In genomic region chr3:5090197-5090596, GRCh38 we compare ENCODE assay signal across 19 cellular contexts. TPM values are rescaled to one million over a fixed set of nuclear protein-coding genes. Genes with fewer than 3 reads are reported as not detected.
DNase-seq lines count a peak whose midpoint lies in the region; ATAC-seq, FAIRE-seq and TF ChIP-seq lines count a peak whose summit lies in the region.
"Had no signal": no experiment of that assay in that cellular context is flagged by ENCODE, and none has a peak within 500 bp of the region (broad histone marks: within the 10 kb centered on the region; RNA-seq: fewer than 3 reads in every experiment).

No MANE protein-coding gene starts in this region.

- H3K9me3 Mint-ChIP-seq in stimulated activated effector memory CD8-positive, alpha-beta T cell treated with anti-CD3 and anti-CD28 coated beads, Interleukin-12 subunit alpha, Interleukin-12 subunit beta, amount 100 ng/mL, for 72 hours = no peaks in the 10 kb centered on the region
- H3K9me3 Mint-ChIP-seq: CD4-positive, alpha-beta memory T cell had no signal

- no peak overlapping the region for H3K27ac ChIP-seq in HepG2 (ENCODE audit: extremely low read length, insufficient read depth, low read length)
- H3K27ac ChIP-seq in right lobe of liver = no peak overlapping the region
- no peak overlapping the region for H3K27ac ChIP-seq in K562 (ENCODE audit: extremely low read depth, low read depth, low read length)
- H3K27ac ChIP-seq: GM23248 had no signal

- 2% methylated on average over 4 of the region's 5 CpGs for WGBS in HepG2 (ENCODE audit: low lambda C conversion rate)
- WGBS in right lobe of liver (ENCODE audit: insufficient coverage, low coverage, low lambda C conversion rate, missing lambda C conversion rate) = 83% methylated on average over 4 of the region's 5 CpGs
- 49% methylated on average over 5 of the region's 5 CpGs for WGBS in K562 (ENCODE audit: insufficient coverage, low coverage, missing lambda C conversion rate)

- H3K27me3 ChIP-seq in HepG2 (ENCODE audit: control insufficient read depth in 1 of 2, insufficient read depth in 2 of 2, low read length in 2 of 2) (peaks cover 0 to 6% of the 10 kb centered on the region in 2 experiments; a peak in 1 of 5 replicates), right lobe of liver (no peaks in the 10 kb centered on the region), K562 (ENCODE audit: control insufficient read depth in 2 of 2, insufficient read depth in 2 of 2, low read length in 2 of 2) (no peaks in the 10 kb centered on the region)

- BruUV-seq in HepG2 (replicated peaks; lab: Mats Ljungman, UMichigan) = no TSS peak
- no TSS peak for BruUV-seq in K562 (replicated peaks; lab: Mats Ljungman, UMichigan)

- no peak for FAIRE-seq in HepG2 (lab: Jason Lieb, UNC)
- FAIRE-seq in K562 (lab: Jason Lieb, UNC) = no peak
- FAIRE-seq: GM12891, GM18507, H1 had no signal

- intact Hi-C loops in HepG2 (cut with micrococcal nuclease; ENCODE audit: unreplicated experiment) = no loop called here
- intact Hi-C loops in right lobe of liver (cut with DNase I) = no loop called here
- intact Hi-C loops in K562 (cut with micrococcal nuclease) = no loop called here

- no peaks in the 10 kb centered on the region for H3K9me1 ChIP-seq in K562 (ENCODE audit: control insufficient read depth, insufficient read depth, low read length)

- TF ChIP-seq POLR2A in HepG2 (IDR thresholded peaks at IDR 0.05; ENCODE audit: insufficient read depth in 1 of 2, low read depth in 2 of 2, low read length in 2 of 2) (no peak), right lobe of liver (IDR thresholded peaks at IDR 0.05) (no peak), K562 (conservative IDR thresholded peaks at IDR 0.05) (no peak)

- no peak overlapping the region for H3K9ac ChIP-seq in HepG2 (ENCODE audit: insufficient read depth, low read depth, low read length)
- no peak overlapping the region for H3K9ac ChIP-seq in K562 (ENCODE audit: insufficient read depth in 1 of 2, low read depth in 2 of 2, low read length in 2 of 2)
- H3K9ac ChIP-seq: GM23248 had no signal

- H3K4me3 Mint-ChIP-seq in stimulated activated effector memory CD8-positive, alpha-beta T cell treated with anti-CD3 and anti-CD28 coated beads, Interleukin-12 subunit alpha, Interleukin-12 subunit beta, amount 100 ng/mL, for 72 hours = no peak overlapping the region
- no peak overlapping the region for H3K4me3 Mint-ChIP-seq in T-helper 17 cell
- H3K4me3 Mint-ChIP-seq: CD4-positive, alpha-beta memory T cell had no signal

- H3K36me3 ChIP-seq in HepG2 (replicated peaks in 1 of 2; ENCODE audit: control insufficient read depth in 1 of 2, insufficient read depth in 2 of 2, low read length in 2 of 2) = no peaks in the 10 kb centered on the region
- no peaks in the 10 kb centered on the region for H3K36me3 ChIP-seq in right lobe of liver
- no peaks in the 10 kb centered on the region for H3K36me3 ChIP-seq in K562 (ENCODE audit: control insufficient read depth, insufficient read depth, low read length)

- no peak for DNase-seq in HepG2 (ENCODE audit: low spot score)
- no peak for DNase-seq in right lobe of liver
- DNase-seq in K562 (ENCODE audit: extremely low read depth in 1 of 4, low spot score in 3 of 4) = no peak
- no peak for DNase-seq in stimulated activated effector memory CD8-positive, alpha-beta T cell treated with anti-CD3 and anti-CD28 coated beads, Interleukin-12 subunit alpha, Interleukin-12 subunit beta, amount 100 ng/mL, for 72 hours (ENCODE audit: low spot score in 2 of 2)
- DNase-seq in T-helper 17 cell = no peak
- DNase-seq: C1 segment of cervical spinal cord; Calu3; CD4-positive, alpha-beta memory T cell; COR-L47; DMS53; DMS79 treated with DMSO at 0.1 percent for 48 hours; GF-D8; GM23248; H7; HCEC 1CT had no signal

- in situ Hi-C loops in HepG2 (cut with HindIII; ENCODE audit: extremely low pct_ligation_motif_present, low pct_unique_long_range_greater_than_20kb) = no loop called here
- in situ Hi-C loops in K562 (cut with MboI) = no loop called here

- H3K36me3 Mint-ChIP-seq in stimulated activated effector memory CD8-positive, alpha-beta T cell treated with anti-CD3 and anti-CD28 coated beads, Interleukin-12 subunit alpha, Interleukin-12 subunit beta, amount 100 ng/mL, for 72 hours = no peaks in the 10 kb centered on the region
- H3K36me3 Mint-ChIP-seq in T-helper 17 cell (ENCODE audit: low read depth) = no peaks in the 10 kb centered on the region
- H3K36me3 Mint-ChIP-seq: CD4-positive, alpha-beta memory T cell had no signal

- peaks cover 31% of the 10 kb centered on the region for H3K27me3 Mint-ChIP-seq in T-helper 17 cell

- H3K9me3 ChIP-seq in HepG2 (ENCODE audit: low read length) = no peaks in the 10 kb centered on the region
- no peaks in the 10 kb centered on the region for H3K9me3 ChIP-seq in right lobe of liver
- H3K9me3 ChIP-seq in K562 (replicated peaks; ENCODE audit: control insufficient read depth, insufficient read depth, low read depth, low read length) = no peaks in the 10 kb centered on the region
- H3K9me3 ChIP-seq in T-helper 17 cell (ENCODE audit: control insufficient read depth, low read length, poor library complexity, severe bottlenecking) = no peaks in the 10 kb centered on the region

- H3K79me2 ChIP-seq in HepG2 (ENCODE audit: insufficient read depth, low read length) = no peaks in the 10 kb centered on the region
- H3K79me2 ChIP-seq in K562 (ENCODE audit: control insufficient read depth, insufficient read depth, low read length) = no peaks in the 10 kb centered on the region

- H3K27ac Mint-ChIP-seq in stimulated activated effector memory CD8-positive, alpha-beta T cell treated with anti-CD3 and anti-CD28 coated beads, Interleukin-12 subunit alpha, Interleukin-12 subunit beta, amount 100 ng/mL, for 72 hours = peak overlapping the region; percentile 7
- no peak overlapping the region for H3K27ac Mint-ChIP-seq in T-helper 17 cell
- H3K27ac Mint-ChIP-seq: CD4-positive, alpha-beta memory T cell had no signal

- peaks cover 16% of the 10 kb centered on the region; the same call in 1 of the 2 replicates for H3K4me1 ChIP-seq in HepG2 (ENCODE audit: insufficient read depth, low read length)
- no peaks in the 10 kb centered on the region for H3K4me1 ChIP-seq in right lobe of liver
- H3K4me1 ChIP-seq in K562 (replicated peaks in 1 of 2; ENCODE audit: control insufficient read depth in 2 of 2, insufficient read depth in 2 of 2, low read length in 2 of 2) = peaks cover 0 to under 1% of the 10 kb centered on the region in 2 experiments; a peak in 2 of 5 replicates

- CTCF ChIA-PET in HepG2 (lab: Yijun Ruan, JAX; ENCODE audit: low intra/inter-chr PET ratio, low total read pairs) = no interaction called here
- CTCF ChIA-PET in K562 (lab: Yijun Ruan, JAX; ENCODE audit: low intra/inter-chr PET ratio) = no interaction called here

- H4K20me1 ChIP-seq in HepG2 (ENCODE audit: insufficient read depth, low read length) = no peaks in the 10 kb centered on the region
- no peaks in the 10 kb centered on the region for H4K20me1 ChIP-seq in K562 (replicated peaks; ENCODE audit: control insufficient read depth, insufficient read depth, low read length)

- H3K4me3 ChIP-seq in HepG2 (replicated peaks in 1 of 3; ENCODE audit: insufficient read depth in 1 of 3, low read depth in 2 of 3, low read length in 3 of 3) = peak overlapping the region in 1 of 3 experiments; percentile 23; a peak in 1 of 6 replicates
- H3K4me3 ChIP-seq in right lobe of liver = no peak overlapping the region
- no peak overlapping the region for H3K4me3 ChIP-seq in K562
- H3K4me3 ChIP-seq: GM23248 had no signal

- H3K4me2 ChIP-seq in HepG2 (ENCODE audit: low read depth, low read length) (peak overlapping the region; percentile 45; the same call in 1 of the 2 replicates), K562 (ENCODE audit: insufficient read depth, low read length) (no peak overlapping the region)

- H2AFZ ChIP-seq in HepG2 (ENCODE audit: low read length) (no peak overlapping the region), K562 (ENCODE audit: low read depth, low read length) (peak overlapping the region; percentile 27; the same call in 1 of the 2 replicates)
- H2AFZ ChIP-seq: GM23248 had no signal

- POLR2A ChIA-PET in HepG2 (lab: Yijun Ruan, JAX) (no interaction called here), K562 (lab: Yijun Ruan, JAX) (no interaction called here)

- no peak for TF ChIP-seq CTCF in HepG2 (CRISPR knock-in tag; IDR thresholded peaks at IDR 0.05)
- TF ChIP-seq CTCF in right lobe of liver (IDR thresholded peaks at IDR 0.05) = no peak
- TF ChIP-seq CTCF in K562 (IDR thresholded peaks at IDR 0.05 in 2 of 3, conservative IDR thresholded peaks at IDR 0.05 in 1 of 3; ENCODE audit: insufficient read depth in 2 of 3, low read depth in 1 of 3, low read length in 3 of 3) = no peak

- TF ChIP-seq EP300 in HepG2 (IDR thresholded peaks at IDR 0.05; ENCODE audit: low read depth in 2 of 2, low read length in 2 of 2) = no peak
- no peak for TF ChIP-seq EP300 in HepG2 (CRISPR knock-in tag; IDR thresholded peaks at IDR 0.05; ENCODE audit: borderline replicate concordance)
- TF ChIP-seq EP300 in K562 (IDR thresholded peaks at IDR 0.05; ENCODE audit: low read length) = no peak

- TF ChIP-seq RAD21 in HepG2 (CRISPR knock-in tag; IDR thresholded peaks at IDR 0.05) (no peak), K562 (CRISPR knock-in tag; conservative IDR thresholded peaks at IDR 0.05 in 1 of 2, IDR thresholded peaks at IDR 0.05 in 1 of 2) (no peak)

- H3K4me1 Mint-ChIP-seq in stimulated activated effector memory CD8-positive, alpha-beta T cell treated with anti-CD3 and anti-CD28 coated beads, Interleukin-12 subunit alpha, Interleukin-12 subunit beta, amount 100 ng/mL, for 72 hours = no peaks in the 10 kb centered on the region
- H3K4me1 Mint-ChIP-seq in T-helper 17 cell = no peaks in the 10 kb centered on the region
- H3K4me1 Mint-ChIP-seq: CD4-positive, alpha-beta memory T cell had no signal

- ATAC-seq in HepG2 (peak; percentile 60), right lobe of liver (no peak), K562 (no peak; the same call in 1 of the 3 replicates), T-helper 17 cell (no peak), HG02623 (IDR thresholded peaks at IDR 0.05; ENCODE audit: unreplicated experiment) (no peak)
- no peak for ATAC-seq in stimulated activated effector memory CD8-positive, alpha-beta T cell treated with anti-CD3 and anti-CD28 coated beads, Interleukin-12 subunit alpha, Interleukin-12 subunit beta, amount 100 ng/mL, for 72 hours

RNA-seq across cellular contexts. Expression of gene ARL8B, which starts 31.9 kb away (rescaled TPM):
- total RNA-seq in HepG2 (2016; rRNA removed; fragmentation: Illumina TruSeq; extraction: Trizol) = 30.4 and 33.1 TPM in 2 replicates
- 5.4 and 5.9 TPM in 2 replicates for total RNA-seq in HepG2 (2016; cell fraction: cytosol; rRNA removed; fragmentation: Illumina TruSeq; extraction: Trizol; ENCODE audit: low read depth)
- total RNA-seq in HepG2 (2016; cell fraction: insoluble cytoplasmic fraction; rRNA removed; fragmentation: Illumina TruSeq; extraction: Trizol) = 33.4 and 36.2 TPM in 2 replicates
- total RNA-seq in HepG2 (2016; cell fraction: membrane; rRNA removed; fragmentation: Illumina TruSeq; extraction: Trizol) = 19.9 and 20.5 TPM in 2 replicates
- total RNA-seq in HepG2 (2016; cell fraction: nucleus; rRNA removed; fragmentation: Illumina TruSeq; extraction: Trizol) = 38.1 and 40.6 TPM in 2 replicates
- polyA plus RNA-seq in HepG2 (2011; rRNA removed) = 15.6 and 23.5 TPM in 2 replicates
- polyA plus RNA-seq in HepG2 (2011; cell fraction: cytosol; rRNA removed) = 13.3 and 20.0 TPM in 2 replicates
- 14.6 and 19.7 TPM in 2 replicates for polyA plus RNA-seq in HepG2 (2011; cell fraction: nucleus; rRNA removed)
- polyA plus RNA-seq in HepG2 (2012) = 29.9 and 30.2 TPM in 2 replicates
- polyA plus RNA-seq in HepG2 (2016; cell fraction: cytosol; fragmentation: Illumina TruSeq; extraction: Trizol; ENCODE audit: low read depth) = 5.7 and 7.1 TPM in 2 replicates
- 38.6 and 42.3 TPM in 2 replicates for polyA plus RNA-seq in HepG2 (2016; cell fraction: insoluble cytoplasmic fraction; fragmentation: Illumina TruSeq; extraction: Trizol; ENCODE audit: low read depth)
- 14.7 TPM in 2 replicates for polyA plus RNA-seq in HepG2 (2016; cell fraction: membrane; fragmentation: Illumina TruSeq; extraction: Trizol; ENCODE audit: low read depth)
- 55.9 and 57.1 TPM in 2 replicates for polyA plus RNA-seq in HepG2 (2016; cell fraction: nucleus; fragmentation: Illumina TruSeq; extraction: Trizol; ENCODE audit: insufficient read depth, low read depth)
- polyA minus RNA-seq in HepG2 (2011; rRNA and poly(A)+ RNA removed; ENCODE audit: low replicate concordance) = 5.8 and 10.0 TPM in 2 replicates
- polyA minus RNA-seq in HepG2 (2011; cell fraction: cytosol; rRNA and poly(A)+ RNA removed) = 17.1 and 19.6 TPM in 2 replicates
- 20.3 and 22.3 TPM in 2 replicates for polyA minus RNA-seq in HepG2 (2011; cell fraction: nucleus; rRNA and poly(A)+ RNA removed)
- total RNA-seq in right lobe of liver = 10 to 100 TPM; 20.0 to 33.1 (median 26.7) TPM
- 56.8 and 107 TPM in 2 replicates for total RNA-seq in K562 (2011; cell fraction: chromatin; rRNA removed; ENCODE audit: low replicate concordance)
- total RNA-seq in K562 (2011; cell fraction: nucleolus; rRNA removed) = 39.1 and 40.5 TPM in 2 replicates
- total RNA-seq in K562 (2011; cell fraction: nucleoplasm; rRNA removed) = 58.4 and 98.3 TPM in 2 replicates
- total RNA-seq in K562 (2014; rRNA removed) = 26.7 and 28.5 TPM in 2 replicates
- 85.8 and 97.1 TPM in 2 replicates for total RNA-seq in K562 (2014; rRNA removed; fragmentation: Illumina TruSeq; extraction: Trizol)
- 86.1 and 96.4 TPM in 2 replicates for total RNA-seq in K562 (2015; rRNA removed; fragmentation: Illumina TruSeq; extraction: Trizol)
- 73.1 and 77.2 TPM in 2 replicates for total RNA-seq in K562 (2021)
- 54.2 and 92.2 TPM in 2 replicates for polyA plus RNA-seq in K562 (2011; rRNA removed)
- 25.6 and 49.0 TPM in 2 replicates for polyA plus RNA-seq in K562 (2011; cell fraction: cytosol; rRNA removed)
- 51.2 and 66.2 TPM in 2 replicates for polyA plus RNA-seq in K562 (2011; cell fraction: nucleus; rRNA removed)
- polyA plus RNA-seq in K562 (2012) = 72.7 and 118 TPM in 2 replicates
- 79.2 and 99.4 TPM in 2 replicates for polyA plus RNA-seq in K562 (2014; fragmentation: Illumina TruSeq; extraction: Trizol)
- polyA plus RNA-seq in K562 (2014; fragmentation: Nextera tagmentation; extraction: Ambion mirVana) = 10 to 100 TPM; 47.8 to 49.6 TPM
- 42.3 and 58.0 TPM in 2 replicates for polyA plus RNA-seq in K562 (2014; rRNA removed)
- polyA minus RNA-seq in K562 (2011; rRNA and poly(A)+ RNA removed) = 37.4 and 44.6 TPM in 2 replicates
- 36.6 and 38.2 TPM in 2 replicates for polyA minus RNA-seq in K562 (2011; cell fraction: cytosol; rRNA and poly(A)+ RNA removed)
- 20.3 and 24.0 TPM in 2 replicates for polyA minus RNA-seq in K562 (2011; cell fraction: nucleus; rRNA and poly(A)+ RNA removed)
- 10 to 100 TPM; 39.2 to 52.9 TPM for total RNA-seq in T-helper 17 cell
